Comparison of ENCODE assay signal across 16 cellular contexts in genomic region chr17:37090941-37091340, GRCh38.
DNase-seq lines count a peak whose midpoint lies in the region; ATAC-seq and TF ChIP-seq lines count a peak whose summit lies in the region.
"Had no signal": no experiment of that assay in that cellular context is flagged by ENCODE, and none has a peak within 500 bp of the region (broad histone marks: within the 10 kb centered on the region; RNA-seq: fewer than 3 reads in every experiment).

No MANE protein-coding gene starts in this region.

- H3K4me1 ChIP-seq in Panc1 (ENCODE audit: control insufficient read depth, insufficient read depth, low read length) (no peaks in the 10 kb centered on the region), stomach smooth muscle (ENCODE audit: control insufficient read depth, insufficient read depth, low read length) (peaks cover 17% of the 10 kb centered on the region)

- peaks cover 30% of the 10 kb centered on the region for H3K36me3 Mint-ChIP-seq in activated naive CD4-positive, alpha-beta T cell treated with anti-CD3 and anti-CD28 coated beads, Interleukin-2, amount 10 ng/mL, durations not matched to agents 7 days and 5 days
- H3K36me3 Mint-ChIP-seq in effector memory CD8-positive, alpha-beta T cell (ENCODE audit: insufficient read depth): peaks cover 8% of the 10 kb centered on the region

- no peak overlapping the region for H3K9ac ChIP-seq in stomach smooth muscle (ENCODE audit: low read length in 2 of 2)
- H3K9ac ChIP-seq: KMS-11 had no signal

- H3K27ac Mint-ChIP-seq in activated naive CD4-positive, alpha-beta T cell treated with anti-CD3 and anti-CD28 coated beads, Interleukin-2, amount 10 ng/mL, durations not matched to agents 7 days and 5 days: peak overlapping the region; percentile 93
- H3K27ac Mint-ChIP-seq in effector memory CD8-positive, alpha-beta T cell: peak overlapping the region; percentile 97 to 99

- peaks cover 49% of the 10 kb centered on the region for H3K4me1 Mint-ChIP-seq in activated naive CD4-positive, alpha-beta T cell treated with anti-CD3 and anti-CD28 coated beads, Interleukin-2, amount 10 ng/mL, durations not matched to agents 7 days and 5 days
- H3K4me1 Mint-ChIP-seq in effector memory CD8-positive, alpha-beta T cell (ENCODE audit: low read depth in 2 of 2): peaks cover 40 to 44% of the 10 kb centered on the region in 2 donors

- intact Hi-C loops in Panc1 (cut with micrococcal nuclease; ENCODE audit: unreplicated experiment): no loop called here

- H3K4me3 ChIP-seq in Panc1 (ENCODE audit: low read depth in 2 of 2, low read length in 2 of 2) (no peak overlapping the region), stomach smooth muscle (ENCODE audit: low read length in 2 of 2) (no peak overlapping the region), H7 (ENCODE audit: insufficient read depth, low read depth, low read length) (no peak overlapping the region)

- no peak for TF ChIP-seq CTCF in Panc1 (IDR thresholded peaks at IDR 0.05)

- H3K27me3 ChIP-seq in Panc1 (ENCODE audit: control insufficient read depth, insufficient read depth, low read length): no peaks in the 10 kb centered on the region
- H3K27me3 ChIP-seq in stomach smooth muscle (ENCODE audit: control insufficient read depth in 1 of 2, insufficient read depth in 2 of 2, low read length in 2 of 2): no peaks in the 10 kb centered on the region
- H3K27me3 ChIP-seq in H7 (ENCODE audit: control insufficient read depth, insufficient read depth, low read length): no peaks in the 10 kb centered on the region

- H3K4me3 Mint-ChIP-seq in activated naive CD4-positive, alpha-beta T cell treated with anti-CD3 and anti-CD28 coated beads, Interleukin-2, amount 10 ng/mL, durations not matched to agents 7 days and 5 days: no peak overlapping the region
- peak overlapping the region; percentile 65 to 70 for H3K4me3 Mint-ChIP-seq in effector memory CD8-positive, alpha-beta T cell

- H3K27me3 Mint-ChIP-seq in activated naive CD4-positive, alpha-beta T cell treated with anti-CD3 and anti-CD28 coated beads, Interleukin-2, amount 10 ng/mL, durations not matched to agents 7 days and 5 days: no peaks in the 10 kb centered on the region
- no peaks in the 10 kb centered on the region for H3K27me3 Mint-ChIP-seq in effector memory CD8-positive, alpha-beta T cell
- H3K27me3 Mint-ChIP-seq: stimulated activated naive CD8-positive, alpha-beta T cell treated with anti-CD3 and anti-CD28 coated beads, Interleukin-15, amount 100 ng/mL, for 72 hours had no signal

- TSS peak; percentile 19 for BruUV-seq in Panc1 (replicated peaks; lab: Mats Ljungman, UMichigan)

- H3K9me3 Mint-ChIP-seq in activated naive CD4-positive, alpha-beta T cell treated with anti-CD3 and anti-CD28 coated beads, Interleukin-2, amount 10 ng/mL, durations not matched to agents 7 days and 5 days: no peaks in the 10 kb centered on the region
- H3K9me3 Mint-ChIP-seq in effector memory CD8-positive, alpha-beta T cell: no peaks in the 10 kb centered on the region
- H3K9me3 Mint-ChIP-seq: stimulated activated naive CD8-positive, alpha-beta T cell treated with anti-CD3 and anti-CD28 coated beads, Interleukin-15, amount 100 ng/mL, for 72 hours had no signal

- H3K36me3 ChIP-seq in Panc1 (ENCODE audit: control insufficient read depth, insufficient read depth, low read length) (peaks cover 7% of the 10 kb centered on the region), stomach smooth muscle (ENCODE audit: control insufficient read depth in 2 of 2, insufficient read depth in 2 of 2, low read length in 2 of 2) (peaks cover 8 to 20% of the 10 kb centered on the region in 2 donors), H7 (replicated peaks; ENCODE audit: control insufficient read depth, insufficient read depth, low read length) (peaks cover 12% of the 10 kb centered on the region)

- CTCF ChIA-PET in activated naive CD4-positive, alpha-beta T cell treated with anti-CD3 and anti-CD28 coated beads, Interleukin-2, amount 10 ng/mL, durations not matched to agents 7 days and 5 days (lab: Charles Lee): no interaction called here
- CTCF ChIA-PET in Panc1 (lab: Charles Lee): no interaction called here

- H3K9me3 ChIP-seq in Panc1 (ENCODE audit: control insufficient read depth, insufficient read depth, low read depth, low read length) (no peaks in the 10 kb centered on the region), stomach smooth muscle (ENCODE audit: control insufficient read depth in 2 of 2, low read length in 2 of 2) (no peaks in the 10 kb centered on the region)

- POLR2A ChIA-PET in Panc1 (lab: Charles Lee): no interaction called here

- no peak for DNase-seq in activated naive CD4-positive, alpha-beta T cell treated with anti-CD3 and anti-CD28 coated beads, Interleukin-2, amount 10 ng/mL, durations not matched to agents 7 days and 5 days
- DNase-seq in activated naive CD4-positive, alpha-beta T cell (lab: John Stamatoyannopoulos, UW): no peak
- DNase-seq in Panc1 (ENCODE audit: low read depth, low spot score): no peak
- DNase-seq in effector memory CD8-positive, alpha-beta T cell: no peak
- no peak for DNase-seq in H7
- DNase-seq: ACHN; activated CD4-positive, alpha-beta T cell treated with anti-CD3 and anti-CD28 coated beads, Interleukin-2, amount 50 U/mL, for 1 hour; activated effector memory CD4-positive, alpha-beta T cell treated with Interleukin-2 at 50 U/mL for 16 hours; cortex of kidney; NCI-H1436; SHP77; stimulated activated naive CD8-positive, alpha-beta T cell treated with anti-CD3 and anti-CD28 coated beads, Interleukin-15, amount 100 ng/mL, for 72 hours had no signal

- ATAC-seq in Panc1 (no peak), HG03280 (IDR thresholded peaks at IDR 0.05; ENCODE audit: unreplicated experiment) (no peak), GM21529 (IDR thresholded peaks at IDR 0.05; ENCODE audit: unreplicated experiment) (no peak)
- ATAC-seq in effector memory CD8-positive, alpha-beta T cell (replicated peaks): no peak

- in situ Hi-C loops in Panc1 (cut with HindIII; ENCODE audit: low pct_unique_long_range_greater_than_20kb, low sequenced_read_pairs): no loop called here

- H3K27ac ChIP-seq in Panc1 (ENCODE audit: low read length): no peak overlapping the region
- peak overlapping the region; percentile 49 for H3K27ac ChIP-seq in stomach smooth muscle (ENCODE audit: low read length)
- H3K27ac ChIP-seq: KMS-11 had no signal
